In the genomic region with DNA sequence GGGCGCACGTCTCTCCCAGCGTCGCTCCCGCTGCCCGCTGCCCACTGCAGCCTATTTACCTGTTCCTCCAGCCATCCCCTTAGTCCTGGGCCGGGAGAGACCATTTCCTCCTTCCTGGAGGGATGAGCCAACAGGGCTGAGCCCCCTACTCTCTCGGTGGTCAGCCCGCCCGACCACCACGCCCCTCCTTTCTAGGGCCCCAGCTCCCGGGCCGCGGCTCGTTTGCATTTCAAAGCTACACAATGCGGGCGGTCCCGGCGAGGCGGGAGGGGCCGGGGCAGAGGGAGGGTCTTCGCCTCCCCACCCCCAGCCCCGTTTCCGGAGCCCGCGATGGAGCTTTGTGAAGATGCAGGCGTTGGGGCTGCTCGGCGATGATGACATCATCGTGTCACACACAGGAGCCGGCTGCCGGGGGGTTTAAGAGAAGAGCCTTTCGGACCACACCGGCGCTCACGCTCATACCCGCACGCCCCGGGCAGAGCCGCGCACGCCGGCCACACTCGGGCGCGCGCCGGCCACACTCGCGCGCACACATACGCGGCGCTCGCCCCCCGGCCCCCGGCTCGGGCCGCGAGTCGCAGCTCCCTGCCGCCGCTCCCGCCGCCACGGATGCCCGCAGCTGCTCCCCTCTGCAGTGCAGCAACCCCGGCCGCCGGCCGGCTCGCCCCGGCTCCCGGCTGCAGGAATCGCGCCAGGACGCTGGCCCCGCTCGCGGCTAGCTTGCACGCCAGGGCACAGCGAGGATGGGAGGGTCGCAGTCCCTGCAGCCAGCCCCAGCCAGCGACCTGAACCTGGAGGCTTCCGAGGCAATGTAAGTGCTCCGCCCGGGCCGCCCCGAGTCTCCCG, we compare ENCODE assay signal across 8 cellular contexts.
A peak's percentile ranks its signal among the peaks of the same experiment; 100 is the strongest.
DNase-seq lines count a peak whose midpoint lies in the region; ATAC-seq and TF ChIP-seq lines count a peak whose summit lies in the region.

No MANE protein-coding gene starts in this region.

- intact Hi-C loops in head of caudate nucleus (cut with DNase I) (no loop called here), gastrocnemius medialis (cut with DNase I; ENCODE audit: low total_unique reads) (no loop called here)

- H3K27ac ChIP-seq in GM23338 (ENCODE audit: low read depth) (peak overlapping the region; percentile 90), gastrocnemius medialis (peak overlapping the region; percentile 61 to 72 (median 66))

- H3K4me3 Mint-ChIP-seq in GM23338 = peak overlapping the region; percentile 79

- H4K20me1 ChIP-seq in GM23338 (replicated peaks; ENCODE audit: insufficient read depth) = peaks cover 28% of the 10 kb centered on the region

- H3K9me3 Mint-ChIP-seq in GM23338 = no peaks in the 10 kb centered on the region

- peak overlapping the region; percentile 100 for H3K4me2 ChIP-seq in GM23338

- H3K9me2 ChIP-seq in GM23338 (ENCODE audit: insufficient read depth) = no peaks in the 10 kb centered on the region

- peaks cover 6% of the 10 kb centered on the region for H3K27me3 ChIP-seq in GM23338 (ENCODE audit: insufficient read depth)
- H3K27me3 ChIP-seq in gastrocnemius medialis = no peaks in the 10 kb centered on the region

- H3K79me2 ChIP-seq in GM23338 (replicated peaks; ENCODE audit: insufficient read depth) = peaks cover 53% of the 10 kb centered on the region

- peak overlapping the region; percentile 86 for H3K27ac Mint-ChIP-seq in GM23338

- H3F3A ChIP-seq in GM23338 (replicated peaks; ENCODE audit: low read depth) = peaks cover 15% of the 10 kb centered on the region

- in situ Hi-C loops in gastrocnemius medialis (cut with MboI; ENCODE audit: low sequenced_read_pairs in 4 of 4) = no loop called here

- no peaks in the 10 kb centered on the region for H3K9me3 ChIP-seq in gastrocnemius medialis

- peaks cover 74% of the 10 kb centered on the region for H3K4me1 Mint-ChIP-seq in GM23338

- H3K36me3 Mint-ChIP-seq in GM23338 (ENCODE audit: low read depth) = peaks cover 9% of the 10 kb centered on the region; the same call in 2 of the 3 replicates

- H3K4me3 ChIP-seq in GM23338 (peak overlapping the region; percentile 96), gastrocnemius medialis (peak overlapping the region in 3 of 4 donors; percentile 28 to 38 (median 32))

- TF ChIP-seq CTCF in GM23338 (conservative IDR thresholded peaks at IDR 0.05; ENCODE audit: low read depth in 2 of 2) (no peak), gastrocnemius medialis (IDR thresholded peaks at IDR 0.05 in 4 of 5, conservative IDR thresholded peaks at IDR 0.05 in 1 of 5) (no peak)

- ATAC-seq in GM23338 = peak; percentile 70
- no peak for ATAC-seq in gastrocnemius medialis
- ATAC-seq in HG02610 (IDR thresholded peaks at IDR 0.05; ENCODE audit: unreplicated experiment) = no peak
- no peak for ATAC-seq in HG03457 (IDR thresholded peaks at IDR 0.05; ENCODE audit: unreplicated experiment)
- no peak for ATAC-seq in HG02678 (IDR thresholded peaks at IDR 0.05; ENCODE audit: unreplicated experiment)

- no peak overlapping the region; the same call in 1 of the 2 replicates for H2AFZ ChIP-seq in GM23338

- DNase-seq in GM23338 (ENCODE audit: low spot score) (peak; percentile 96), RPMI7951 (ENCODE audit: low read depth) (peak; percentile 39), head of caudate nucleus (peak in 32 of 42 donors; percentile 21 to 70 (median 44)), gastrocnemius medialis (no peak), amniotic stem cell (lab: John Stamatoyannopoulos, UW) (no peak)

- no peak for TF ChIP-seq POLR2A in gastrocnemius medialis (IDR thresholded peaks at IDR 0.05)

- H3K4me1 ChIP-seq in GM23338 (ENCODE audit: insufficient read depth) = peaks cover 61% of the 10 kb centered on the region
- H3K4me1 ChIP-seq in gastrocnemius medialis = peaks cover 30 to 33% of the 10 kb centered on the region in 2 donors

- no peaks in the 10 kb centered on the region for H3K36me3 ChIP-seq in GM23338 (ENCODE audit: insufficient read depth)
- H3K36me3 ChIP-seq in gastrocnemius medialis = no peaks in the 10 kb centered on the region

- peaks cover 39% of the 10 kb centered on the region for H3K27me3 Mint-ChIP-seq in GM23338 (ENCODE audit: insufficient read depth, low read depth, poor library complexity)

TF ChIP-seq in GM23338, 12 proteins besides CTCF, POLR2A, EP300 and RAD21 (continues in another document):
- TF ChIP-seq ETS1 (IDR thresholded peaks at IDR 0.05) = 0 out of 2 replicates have a peak, but pooled peaks have one; percentile 32
- TF ChIP-seq ZNF331 (CRISPR knock-in tag; IDR thresholded peaks at IDR 0.05; ENCODE audit: low read depth) = no peak
- peak; percentile 39; the same call in 1 of the 2 replicates for TF ChIP-seq NANOG (IDR thresholded peaks at IDR 0.05; ENCODE audit: borderline replicate concordance)
- no peak for TF ChIP-seq STAT1 (IDR thresholded peaks at IDR 0.05; ENCODE audit: unreplicated experiment)
- TF ChIP-seq EZH2 (IDR thresholded peaks at IDR 0.05; ENCODE audit: low read depth, unreplicated experiment) = no peak
- peak; percentile 81 for TF ChIP-seq CREB1 (CRISPR knock-in tag; IDR thresholded peaks at IDR 0.05; ENCODE audit: low read depth)
- no peak for TF ChIP-seq ZNF462 (CRISPR knock-in tag; IDR thresholded peaks at IDR 0.05)
- TF ChIP-seq JUNB (IDR thresholded peaks at IDR 0.05; ENCODE audit: unreplicated experiment) = no peak
- no peak for TF ChIP-seq ZNF114 (CRISPR knock-in tag; IDR thresholded peaks at IDR 0.05)

Comparison
In these comparisons a context has a peak if more than half of its experiments do, and no peak if none do; other contexts are left out.
1. DNase-seq: peak in GM23338 (single experiment), RPMI7951 (single experiment) and head of caudate nucleus (32 of 42); none in gastrocnemius medialis (0 of 2) and amniotic stem cell (single experiment).